ENCODE assay signal across 9 cellular contexts in the genomic region with DNA sequence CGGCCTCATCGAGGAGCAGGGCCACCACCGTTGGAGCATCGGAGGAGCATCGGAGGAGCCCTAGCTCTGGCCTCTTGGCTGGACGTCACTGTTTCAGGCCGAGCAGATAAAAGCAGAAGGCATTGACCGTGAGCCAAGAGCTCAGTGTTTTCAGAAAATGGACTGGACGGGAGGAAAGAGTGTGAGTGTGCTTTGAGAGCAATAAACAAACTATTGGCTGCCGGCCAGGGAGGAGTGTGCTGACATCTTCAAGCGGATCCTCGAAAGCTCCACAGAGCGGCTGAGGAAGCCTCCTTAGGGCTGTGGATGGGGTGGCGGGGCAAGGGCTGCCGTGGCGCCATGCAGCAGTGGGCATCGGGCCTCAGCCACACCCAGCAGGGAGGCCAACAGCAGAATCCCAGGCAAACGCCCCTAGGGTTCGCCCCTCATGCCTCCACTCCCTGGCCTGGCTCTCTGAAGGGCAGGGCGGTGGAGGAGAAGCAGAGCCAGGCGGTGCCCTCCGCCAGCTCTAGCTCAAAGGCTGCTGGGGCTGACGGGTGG. TPM values are rescaled to one million over a fixed set of nuclear protein-coding genes. Genes with fewer than 3 reads are reported as not detected.
A peak's percentile ranks its signal among the peaks of the same experiment; 100 is the strongest.
DNase-seq lines count a peak whose midpoint lies in the region; ATAC-seq and TF ChIP-seq lines count a peak whose summit lies in the region.
"Had no signal": no experiment of that assay in that cellular context is flagged by ENCODE, and none has a peak within 500 bp of the region (broad histone marks: within the 10 kb centered on the region; RNA-seq: fewer than 3 reads in every experiment).

No MANE protein-coding gene starts in this region.

- H3K36me3 Mint-ChIP-seq in mesothelial cell of epicardium, result no peaks in the 10 kb centered on the region

- H3K9me3 Mint-ChIP-seq in mesothelial cell of epicardium, result no peaks in the 10 kb centered on the region

- peak overlapping the region; percentile 18 for H3K4me3 Mint-ChIP-seq in mesothelial cell of epicardium

- TF ChIP-seq CTCF in mesothelial cell of epicardium (IDR thresholded peaks at IDR 0.05; ENCODE audit: unreplicated experiment), result no peak

- ATAC-seq in GM19452 (IDR thresholded peaks at IDR 0.05; ENCODE audit: unreplicated experiment), result no peak

- H3K27me3 Mint-ChIP-seq in mesothelial cell of epicardium (ENCODE audit: low read depth), result peaks cover 2% of the 10 kb centered on the region

- peaks cover 12% of the 10 kb centered on the region for H3K4me1 Mint-ChIP-seq in mesothelial cell of epicardium

- no peak overlapping the region for H3K27ac Mint-ChIP-seq in mesothelial cell of epicardium

- peak; percentile 76 for DNase-seq in COLO668 (lab: John Stamatoyannopoulos, UW; ENCODE audit: unreplicated experiment)
- peak; percentile 37 for DNase-seq in NCI-H2196 treated with DMSO at 0.1 percent for 48 hours (lab: John Stamatoyannopoulos, UW; ENCODE audit: unreplicated experiment)
- peak; percentile 37 for DNase-seq in brain pericyte (ENCODE audit: low read depth, low spot score)
- peak in 1 of 2 experiments; percentile 48 for DNase-seq in mesothelial cell of epicardium (ENCODE audit: low spot score in 2 of 2, unreplicated experiment in 2 of 2)
- no peak for DNase-seq in NK-92 treated with Interleukin-12 subunit alpha and Interleukin-12 subunit beta, amount 100 ng/mL, for 24 hours (lab: John Stamatoyannopoulos, UW)
- DNase-seq in GM19238 (ENCODE audit: insufficient read length, low spot score), result no peak
- DNase-seq in activated CD4-positive, alpha-beta T cell treated with anti-CD3 and anti-CD28 coated beads for 48 hours, result no peak
- DNase-seq: cortex of kidney had no signal

RNA-seq across cellular contexts. Expression of a gene that starts 41.8 kb away (rescaled TPM):
- 11.8 to 12.4 TPM (median 12.1 TPM) in 3 replicates for total RNA-seq in mesothelial cell of epicardium

Comparison
In these comparisons a context has a peak if more than half of its experiments do, and no peak if none do; other contexts are left out.
1. DNase-seq: peak in COLO668 (single experiment), NCI-H2196 treated with DMSO at 0.1 percent for 48 hours (single experiment) and brain pericyte (single experiment); none in NK-92 treated with Interleukin-12 subunit alpha and Interleukin-12 subunit beta, amount 100 ng/mL, for 24 hours (single experiment), GM19238 (single experiment) and activated CD4-positive, alpha-beta T cell treated with anti-CD3 and anti-CD28 coated beads for 48 hours (single experiment).